25 cellular contexts compared by ENCODE assay signal in the genomic region with DNA sequence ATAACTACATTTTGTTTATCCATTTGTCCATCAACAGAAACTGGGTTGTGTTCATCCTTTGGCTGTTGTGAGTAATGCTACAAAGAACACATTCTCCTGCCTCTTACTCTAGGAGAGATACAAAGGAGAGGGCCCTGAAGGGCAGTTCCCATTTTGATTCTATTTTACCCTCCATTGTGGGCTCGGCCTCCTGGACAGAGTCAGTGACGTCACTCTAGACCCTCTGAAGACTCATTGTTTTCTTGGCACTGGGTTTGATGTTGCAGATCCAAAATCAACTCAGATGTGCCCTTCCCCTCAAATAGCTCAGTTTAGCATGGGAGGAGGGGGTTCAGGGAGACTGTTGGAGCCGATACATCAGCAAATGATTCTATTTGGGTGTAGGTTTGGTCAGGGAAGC.
DNase-seq lines count a peak whose midpoint lies in the region; ATAC-seq, FAIRE-seq and TF ChIP-seq lines count a peak whose summit lies in the region.
"Had no signal": no experiment of that assay in that cellular context is flagged by ENCODE, and none has a peak within 500 bp of the region (broad histone marks: within the 10 kb centered on the region; RNA-seq: fewer than 3 reads in every experiment).

No MANE protein-coding gene starts in this region.

- H3K27ac ChIP-seq in GM23338 (ENCODE audit: low read depth) = no peak overlapping the region
- no peak overlapping the region for H3K27ac ChIP-seq in H1 (ENCODE audit: low read depth, low read length)
- H3K27ac ChIP-seq in pancreas = no peak overlapping the region
- no peak overlapping the region for H3K27ac ChIP-seq in MM.1S (ENCODE audit: low read length)
- H3K27ac ChIP-seq: 22Rv1, BLaER1, C4-2B, GM23248 had no signal

- H3K9me3 ChIP-seq in H1 (ENCODE audit: insufficient read depth in 2 of 2, low read depth in 1 of 2, low read length in 1 of 2) (no peaks in the 10 kb centered on the region), pancreas (no peaks in the 10 kb centered on the region), MM.1S (replicated peaks; ENCODE audit: insufficient read depth, low read length) (no peaks in the 10 kb centered on the region)
- H3K9me3 ChIP-seq: BLaER1, HAP-1 had no signal

- POLR2A ChIA-PET in H1 (lab: Charles Lee; ENCODE audit: partially characterized antibody) = no interaction called here

- no peak overlapping the region for H3K4me2 ChIP-seq in GM23338
- H3K4me2 ChIP-seq in H1 (ENCODE audit: insufficient read depth in 1 of 2, low read depth in 2 of 2, low read length in 2 of 2) = no peak overlapping the region
- H3K4me2 ChIP-seq in MM.1S (ENCODE audit: low read depth, low read length) = no peak overlapping the region
- H3K4me2 ChIP-seq: BLaER1 had no signal

- WGBS in H1 (ENCODE audit: extremely low coverage in 1 of 2, insufficient coverage in 1 of 2, insufficient read length in 1 of 2, insufficient replicate concordance in 2 of 2, low coverage in 1 of 2, low lambda C conversion rate in 2 of 2, missing lambda C conversion rate in 1 of 2), 2 experiments = 87% methylated on average over 3 of the region's 3 CpGs; no CpG with 5 or more reads in 1 of the 2 experiments
- 73 to 82% methylated on average over 3 of the region's 3 CpGs for WGBS in pancreas, 2 donors

- H4K91ac ChIP-seq in H1 (replicated peaks; ENCODE audit: insufficient read length, low read length) = no peak overlapping the region

- no peak overlapping the region for H3K4ac ChIP-seq in H1 (replicated peaks; ENCODE audit: insufficient read length, low read depth, low read length)

- no peaks in the 10 kb centered on the region for H3K9me3 Mint-ChIP-seq in activated naive CD4-positive, alpha-beta T cell treated with anti-CD3 and anti-CD28 coated beads, Interleukin-2, amount 10 ng/mL, durations not matched to agents 7 days and 5 days
- H3K9me3 Mint-ChIP-seq in GM23338 (no peaks in the 10 kb centered on the region), neural crest cell (peaks cover 5% of the 10 kb centered on the region)
- H3K9me3 Mint-ChIP-seq: CD4-positive, CD25-positive, alpha-beta regulatory T cell; CD8-positive, alpha-beta T cell had no signal

- no peaks in the 10 kb centered on the region for H3K27me3 ChIP-seq in GM23338 (ENCODE audit: insufficient read depth)
- no peaks in the 10 kb centered on the region for H3K27me3 ChIP-seq in H1 (replicated peaks in 1 of 4; ENCODE audit: control insufficient read depth in 3 of 4, extremely low read depth in 1 of 4, insufficient read depth in 3 of 4, low read length in 3 of 4)
- H3K27me3 ChIP-seq in pancreas = no peaks in the 10 kb centered on the region
- no peaks in the 10 kb centered on the region for H3K27me3 ChIP-seq in MM.1S (replicated peaks; ENCODE audit: insufficient read depth, low read length)
- H3K27me3 ChIP-seq: BLaER1 had no signal

- H3K79me2 ChIP-seq in GM23338 (replicated peaks; ENCODE audit: insufficient read depth) = no peaks in the 10 kb centered on the region
- no peaks in the 10 kb centered on the region for H3K79me2 ChIP-seq in H1 (ENCODE audit: control insufficient read depth in 1 of 2, insufficient read depth in 2 of 2, low read length in 2 of 2)
- no peaks in the 10 kb centered on the region for H3K79me2 ChIP-seq in MM.1S (ENCODE audit: low read length)

- H3K14ac ChIP-seq in H1 (ENCODE audit: insufficient read length) = no peak overlapping the region

- H3K56ac ChIP-seq in H1 (replicated peaks; ENCODE audit: insufficient read length, low read depth, low read length) = no peak overlapping the region

- H3K4me1 ChIP-seq in GM23338 (ENCODE audit: insufficient read depth) (no peaks in the 10 kb centered on the region), H1 (replicated peaks in 1 of 4; ENCODE audit: control insufficient read depth in 3 of 4, insufficient read depth in 4 of 4, low read length in 3 of 4) (no peaks in the 10 kb centered on the region), pancreas (no peaks in the 10 kb centered on the region), MM.1S (ENCODE audit: low read length) (no peaks in the 10 kb centered on the region)
- H3K4me1 ChIP-seq: HAP-1 had no signal

- H3K27me3 Mint-ChIP-seq in activated naive CD4-positive, alpha-beta T cell treated with anti-CD3 and anti-CD28 coated beads, Interleukin-2, amount 10 ng/mL, durations not matched to agents 7 days and 5 days = no peaks in the 10 kb centered on the region
- H3K27me3 Mint-ChIP-seq in GM23338 (ENCODE audit: insufficient read depth, low read depth, poor library complexity) = peaks cover 1% of the 10 kb centered on the region
- no peaks in the 10 kb centered on the region for H3K27me3 Mint-ChIP-seq in neural crest cell (ENCODE audit: low read depth)

- intact Hi-C loops in pancreas (cut with DNase I) = no loop called here

- H3K27ac Mint-ChIP-seq in activated naive CD4-positive, alpha-beta T cell treated with anti-CD3 and anti-CD28 coated beads, Interleukin-2, amount 10 ng/mL, durations not matched to agents 7 days and 5 days = peak overlapping the region; percentile 11
- H3K27ac Mint-ChIP-seq in GM23338 (no peak overlapping the region), neural crest cell (ENCODE audit: unreplicated experiment) (peak overlapping the region; percentile 93)
- H3K27ac Mint-ChIP-seq: B cell; CD4-positive, CD25-positive, alpha-beta regulatory T cell; CD8-positive, alpha-beta T cell; HFFc6 had no signal

- DNase-seq in activated naive CD4-positive, alpha-beta T cell treated with anti-CD3 and anti-CD28 coated beads, Interleukin-2, amount 10 ng/mL, durations not matched to agents 7 days and 5 days = no peak
- DNase-seq in activated naive CD4-positive, alpha-beta T cell (lab: John Stamatoyannopoulos, UW) = no peak
- DNase-seq in GM23338 (ENCODE audit: low spot score) = no peak
- no peak for DNase-seq in H1 (ENCODE audit: low read depth in 1 of 2, low spot score in 2 of 2)
- DNase-seq in neural crest cell (ENCODE audit: low read depth, low spot score) = no peak
- no peak for DNase-seq in pancreas
- no peak for DNase-seq in stimulated activated CD4-positive, alpha-beta T cell treated with anti-CD3 and anti-CD28 coated beads, Interleukin-4, amount 100 ng/mL, for 24 hours
- DNase-seq in MM.1S = no peak
- DNase-seq: CD4-positive, CD25-positive, alpha-beta regulatory T cell; CD8-positive, alpha-beta T cell; DMS53; DMS79 treated with DMSO at 0.1 percent for 48 hours; GM23248; HFFc6 had no signal

- H4K20me1 ChIP-seq in GM23338 (replicated peaks; ENCODE audit: insufficient read depth) = no peaks in the 10 kb centered on the region
- no peaks in the 10 kb centered on the region for H4K20me1 ChIP-seq in H1 (replicated peaks in 1 of 2; ENCODE audit: control insufficient read depth in 1 of 2, insufficient read depth in 2 of 2, low read length in 2 of 2)
- no peaks in the 10 kb centered on the region for H4K20me1 ChIP-seq in MM.1S (ENCODE audit: insufficient read depth, low read length)
- H4K20me1 ChIP-seq: BLaER1 had no signal

- no peak overlapping the region for H2AK5ac ChIP-seq in H1 (ENCODE audit: low read depth, low read length)

- FAIRE-seq in H1 (lab: Jason Lieb, UNC) (no peak), pancreas (lab: Jason Lieb, UNC) (no peak)
- FAIRE-seq: A204.1, D721Med, G401.6, GM12892, GM19239, H54 had no signal

- H2BK120ac ChIP-seq in H1 (replicated peaks; ENCODE audit: low read depth, low read length) = no peak overlapping the region

- no peak overlapping the region for H2BK20ac ChIP-seq in H1 (ENCODE audit: low read length)

- no peak overlapping the region for H3K4me3 ChIP-seq in GM23338
- no peak overlapping the region for H3K4me3 ChIP-seq in H1 (ENCODE audit: extremely low read depth in 1 of 4, insufficient read depth in 2 of 4, low read depth in 3 of 4, low read length in 4 of 4)
- H3K4me3 ChIP-seq in pancreas = no peak overlapping the region
- H3K4me3 ChIP-seq in MM.1S (ENCODE audit: low read length) = no peak overlapping the region
- H3K4me3 ChIP-seq: BLaER1, GM23248, HAP-1 had no signal

- H3F3A ChIP-seq in GM23338 (replicated peaks; ENCODE audit: low read depth) = no peaks in the 10 kb centered on the region
- H3F3A ChIP-seq in MM.1S (ENCODE audit: insufficient read depth, low read length) = no peaks in the 10 kb centered on the region

- no peak overlapping the region for H3K9ac ChIP-seq in H1 (replicated peaks in 1 of 4; ENCODE audit: extremely low read depth in 1 of 4, low read depth in 3 of 4, low read length in 3 of 4)
- H3K9ac ChIP-seq in MM.1S (ENCODE audit: low read length) = no peak overlapping the region
- H3K9ac ChIP-seq: BLaER1, GM23248 had no signal

- H3K4me1 Mint-ChIP-seq in activated naive CD4-positive, alpha-beta T cell treated with anti-CD3 and anti-CD28 coated beads, Interleukin-2, amount 10 ng/mL, durations not matched to agents 7 days and 5 days = peaks cover 17% of the 10 kb centered on the region
- H3K4me1 Mint-ChIP-seq in GM23338 (peaks cover 8% of the 10 kb centered on the region), neural crest cell (peaks cover 37% of the 10 kb centered on the region)
- H3K4me1 Mint-ChIP-seq: B cell had no signal

- H3K79me1 ChIP-seq in H1 (ENCODE audit: low read depth, low read length) = no peaks in the 10 kb centered on the region

- no peak overlapping the region for H4K8ac ChIP-seq in H1 (ENCODE audit: extremely low read depth, insufficient read depth, low read length)

- CTCF ChIA-PET in activated naive CD4-positive, alpha-beta T cell treated with anti-CD3 and anti-CD28 coated beads, Interleukin-2, amount 10 ng/mL, durations not matched to agents 7 days and 5 days (lab: Charles Lee) = interaction anchor here (0.9 to 2.0 kb wide), 2 partner anchors 139 to 169 kb away, joined by 3 to 10 read pairs; no protein-coding TSS in a partner anchor
- CTCF ChIA-PET in H1 (lab: Charles Lee; ENCODE audit: partially characterized antibody) = interaction anchor here (1.1 to 2.1 kb wide), 5 partner anchors 9 to 242 kb away, joined by 3 to 6 read pairs (median 5); no protein-coding TSS in a partner anchor

- H3K36me3 ChIP-seq in GM23338 (ENCODE audit: insufficient read depth) (no peaks in the 10 kb centered on the region), H1 (ENCODE audit: control insufficient read depth in 2 of 4, insufficient read depth in 4 of 4, low read length in 3 of 4) (no peaks in the 10 kb centered on the region), pancreas (no peaks in the 10 kb centered on the region), MM.1S (replicated peaks; ENCODE audit: insufficient read depth, low read length) (no peaks in the 10 kb centered on the region)
- H3K36me3 ChIP-seq: BLaER1, HAP-1 had no signal

- H2BK15ac ChIP-seq in H1 (ENCODE audit: low read length) = no peak overlapping the region

- no peak for TF ChIP-seq EP300 in H1 (IDR thresholded peaks at IDR 0.05; ENCODE audit: borderline replicate concordance in 1 of 2, low read depth in 2 of 2, low read length in 2 of 2)

- TF ChIP-seq CTCF in GM23338 (conservative IDR thresholded peaks at IDR 0.05; ENCODE audit: low read depth in 2 of 2) (no peak), H1 (IDR thresholded peaks at IDR 0.05; ENCODE audit: control extremely low read depth in 1 of 3, insufficient read depth in 1 of 3, low read depth in 1 of 3, low read length in 3 of 3) (no peak), neural crest cell (conservative IDR thresholded peaks at IDR 0.05) (no peak), pancreas (IDR thresholded peaks at IDR 0.05) (no peak), MM.1S (IDR thresholded peaks at IDR 0.05; ENCODE audit: low read length) (no peak)

- no peak overlapping the region for H3K23ac ChIP-seq in H1 (ENCODE audit: insufficient read length)

- H3K23me2 ChIP-seq in H1 (ENCODE audit: low read depth, low read length) = no peaks in the 10 kb centered on the region

- no peak overlapping the region for H4K5ac ChIP-seq in H1 (ENCODE audit: insufficient read length, low read depth, low read length)

- H2BK5ac ChIP-seq in H1 (ENCODE audit: low read depth, low read length) = no peak overlapping the region

- no peak for TF ChIP-seq RAD21 in H1 (IDR thresholded peaks at IDR 0.05 in 1 of 2, conservative IDR thresholded peaks at IDR 0.05 in 1 of 2; ENCODE audit: low read depth in 2 of 2, low read length in 2 of 2)

- no peak for ATAC-seq in GM23338
- ATAC-seq in pancreas = no peak
- ATAC-seq: CD8-positive, alpha-beta T cell had no signal

- no peak overlapping the region for H3K4me3 Mint-ChIP-seq in activated naive CD4-positive, alpha-beta T cell treated with anti-CD3 and anti-CD28 coated beads, Interleukin-2, amount 10 ng/mL, durations not matched to agents 7 days and 5 days
- H3K4me3 Mint-ChIP-seq in GM23338 (no peak overlapping the region), neural crest cell (peak overlapping the region; percentile 52)
- H3K4me3 Mint-ChIP-seq: B cell; CD4-positive, CD25-positive, alpha-beta regulatory T cell; CD8-positive, alpha-beta T cell; HFFc6 had no signal

- H3K9me2 ChIP-seq in GM23338 (ENCODE audit: insufficient read depth) (no peaks in the 10 kb centered on the region), MM.1S (replicated peaks; ENCODE audit: insufficient read depth, low read length) (no peaks in the 10 kb centered on the region)

- H2BK12ac ChIP-seq in H1 (ENCODE audit: low read depth, low read length) = no peak overlapping the region

- TF ChIP-seq POLR2A in H1 (IDR thresholded peaks at IDR 0.05; ENCODE audit: control extremely low read depth in 1 of 2, low read depth in 2 of 2, low read length in 2 of 2) = no peak

- no peaks in the 10 kb centered on the region for H3K36me3 Mint-ChIP-seq in activated naive CD4-positive, alpha-beta T cell treated with anti-CD3 and anti-CD28 coated beads, Interleukin-2, amount 10 ng/mL, durations not matched to agents 7 days and 5 days
- H3K36me3 Mint-ChIP-seq in GM23338 (ENCODE audit: low read depth) = no peaks in the 10 kb centered on the region
- H3K36me3 Mint-ChIP-seq in neural crest cell (ENCODE audit: low read depth) = no peaks in the 10 kb centered on the region
- H3K36me3 Mint-ChIP-seq: CD4-positive, CD25-positive, alpha-beta regulatory T cell; CD8-positive, alpha-beta T cell had no signal

- H3K18ac ChIP-seq in H1 (ENCODE audit: extremely low read depth, low read length) = no peak overlapping the region

- H2AFZ ChIP-seq in GM23338 (peak overlapping the region; percentile 43; the same call in 1 of the 2 replicates), H1 (ENCODE audit: low read length) (peak overlapping the region; percentile 33; the same call in 1 of the 2 replicates), MM.1S (ENCODE audit: low read length) (no peak overlapping the region)
- H2AFZ ChIP-seq: GM23248 had no signal
